Comparison of ENCODE assay signal across 1 cellular context in genomic region chr6:35722121-35722761, GRCh38.
TF ChIP-seq lines count a peak whose summit lies in the region.

No MANE protein-coding gene starts in this region.

TF ChIP-seq in K562, 482 proteins besides CTCF, POLR2A, EP300 and RAD21:
- TF ChIP-seq RFX1 (IDR thresholded peaks at IDR 0.05), result no peak
- TF ChIP-seq HLTF (IDR thresholded peaks at IDR 0.05), result no peak
- TF ChIP-seq ZNF551 (CRISPR knock-in tag; IDR thresholded peaks at IDR 0.05), result no peak
- TF ChIP-seq ZFX (CRISPR knock-in tag; IDR thresholded peaks at IDR 0.05), result peak; percentile 20; the same call in 1 of the 2 replicates
- TF ChIP-seq ILF3 (IDR thresholded peaks at IDR 0.05; ENCODE audit: borderline replicate concordance), result no peak
- no peak for TF ChIP-seq XRCC4 (IDR thresholded peaks at IDR 0.05; ENCODE audit: extremely low read depth, insufficient read depth, insufficient read length)
